In the genomic region with DNA sequence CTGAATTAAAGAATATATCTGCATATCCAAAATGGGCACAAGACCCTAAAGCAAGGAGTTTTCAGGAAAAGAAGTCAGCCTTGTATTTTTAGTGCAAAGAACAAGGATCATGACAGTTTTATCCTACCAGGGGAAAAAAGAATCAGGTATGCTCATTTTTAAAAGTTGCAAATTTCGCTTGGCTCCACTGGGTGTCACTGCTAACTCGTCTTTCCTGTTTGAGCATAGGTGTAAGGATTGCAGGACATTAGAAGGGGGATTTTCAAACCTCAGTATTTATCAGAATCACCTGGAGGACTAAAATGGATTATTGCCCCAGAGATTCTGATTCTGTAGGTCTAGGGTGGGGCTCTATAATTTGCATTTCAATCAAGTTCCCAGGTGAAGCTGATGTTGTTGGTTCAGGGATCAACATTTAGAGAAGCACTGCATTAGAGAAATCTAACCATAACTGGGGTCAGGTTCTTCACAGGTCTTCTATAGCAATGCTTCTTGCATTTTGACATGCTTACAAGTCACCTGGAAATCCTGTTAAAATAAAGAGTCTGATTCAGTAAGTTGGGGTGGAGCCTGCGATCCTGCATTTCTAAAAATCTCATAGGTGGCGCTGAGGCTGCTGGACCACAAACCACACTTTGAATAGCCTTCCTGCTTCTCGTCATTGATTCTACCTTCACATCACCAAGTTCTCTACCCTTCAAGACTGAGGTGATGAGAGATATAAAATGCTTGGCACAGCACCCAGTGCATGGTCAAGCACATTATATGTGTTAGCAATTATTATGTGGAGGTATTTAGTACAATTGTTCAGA, we compare ENCODE assay signal across 8 cellular contexts. TPM values are rescaled to one million over a fixed set of nuclear protein-coding genes. Genes with fewer than 3 reads are reported as not detected.
DNase-seq lines count a peak whose midpoint lies in the region; ATAC-seq lines count a peak whose summit lies in the region.

No MANE protein-coding gene starts in this region.

- POLR2A ChIA-PET in T-cell (lab: Charles Lee), result no interaction called here

- CTCF ChIA-PET in T-cell (lab: Charles Lee), result no interaction called here

- ATAC-seq in GM21825 (IDR thresholded peaks at IDR 0.05; ENCODE audit: unreplicated experiment) (peak; percentile 56), T-cell (replicated peaks in 1 of 4) (no peak), GM19328 (IDR thresholded peaks at IDR 0.05; ENCODE audit: unreplicated experiment) (no peak)

- H3K4me1 Mint-ChIP-seq in T-cell, result peaks cover 9 to 10% (median 9%) of the 10 kb centered on the region in 3 donors

- peak; percentile 70 for DNase-seq in DMS53 (lab: John Stamatoyannopoulos, UW)
- DNase-seq in NCI-H1694 treated with DMSO at 0.1 percent for 48 hours (lab: John Stamatoyannopoulos, UW), result peak; percentile 21
- DNase-seq in adipocyte (ENCODE audit: low read depth), result peak; percentile 35
- peak; percentile 49 for DNase-seq in medulla oblongata (ENCODE audit: extremely low spot score)
- DNase-seq in AG08395 (ENCODE audit: low spot score), result no peak
- DNase-seq in T-cell, result no peak

- no peak overlapping the region for H3K4me3 Mint-ChIP-seq in T-cell

- H3K27me3 Mint-ChIP-seq in T-cell, result peaks cover 5 to 22% of the 10 kb centered on the region in 2 donors

- no peaks in the 10 kb centered on the region for H3K36me3 Mint-ChIP-seq in T-cell

- no peak overlapping the region for H3K27ac Mint-ChIP-seq in T-cell

- H3K4me3 ChIP-seq in adipocyte (ENCODE audit: low read length), result no peak overlapping the region

- H3K9me3 ChIP-seq in adipocyte (ENCODE audit: control insufficient read depth, low read length), result no peaks in the 10 kb centered on the region

- no peaks in the 10 kb centered on the region for H3K36me3 ChIP-seq in adipocyte (ENCODE audit: control insufficient read depth, insufficient read depth, low read length, severe bottlenecking)

- H3K4me1 ChIP-seq in adipocyte (ENCODE audit: control insufficient read depth, insufficient read depth, low read length), result no peaks in the 10 kb centered on the region

- no peaks in the 10 kb centered on the region for H3K9me3 Mint-ChIP-seq in T-cell

- peaks cover 3% of the 10 kb centered on the region for H3K27me3 ChIP-seq in adipocyte (replicated peaks; ENCODE audit: control insufficient read depth, insufficient read depth, low read length)

- no peak overlapping the region for H3K9ac ChIP-seq in adipocyte (ENCODE audit: low read length)

RNA-seq across cellular contexts. Expression of a gene that starts 39.6 kb away (rescaled TPM):
- total RNA-seq in T-cell, result 1 to 10 TPM; 1.3 to 3.4 (median 2.3) TPM

Comparison
In these comparisons a context has a peak if more than half of its experiments do, and no peak if none do; other contexts are left out.
1. DNase-seq: peak in DMS53 (single experiment), NCI-H1694 treated with DMSO at 0.1 percent for 48 hours (single experiment), adipocyte (single experiment) and medulla oblongata (single experiment); none in AG08395 (single experiment) and T-cell (0 of 34).